Comparison of ENCODE assay signal across 13 cellular contexts in the genomic region with DNA sequence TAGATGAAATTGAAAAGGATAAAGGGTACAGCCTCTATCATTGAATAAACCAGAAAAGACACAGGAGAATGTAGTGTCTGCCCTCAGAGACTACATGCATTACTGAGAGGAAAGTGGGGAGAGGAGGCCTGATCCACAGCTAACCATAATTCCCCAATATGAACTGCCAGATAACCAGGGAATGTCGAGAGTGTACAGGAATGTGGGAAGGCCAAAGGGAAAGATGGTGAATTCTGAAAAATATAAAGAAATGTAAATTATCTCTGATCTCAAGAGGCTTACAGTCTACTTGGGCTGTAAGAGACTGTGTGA. TPM values are rescaled to one million over a fixed set of nuclear protein-coding genes. Genes with fewer than 3 reads are reported as not detected.
A peak's percentile ranks its signal among the peaks of the same experiment; 100 is the strongest.
DNase-seq lines count a peak whose midpoint lies in the region; ATAC-seq and TF ChIP-seq lines count a peak whose summit lies in the region.
"Had no signal": no experiment of that assay in that cellular context is flagged by ENCODE, and none has a peak within 500 bp of the region (broad histone marks: within the 10 kb centered on the region; RNA-seq: fewer than 3 reads in every experiment).

No MANE protein-coding gene starts in this region.

- H3K27me3 ChIP-seq in GM23248 (replicated peaks; ENCODE audit: insufficient read depth): no peaks in the 10 kb centered on the region

- DNase-seq in GM23248 (no peak), epithelial cell of prostate (ENCODE audit: low read depth, low spot score) (no peak), glutamatergic neuron (no peak), NCI-H2107 treated with DMSO at 0.1 percent for 48 hours (lab: John Stamatoyannopoulos, UW; ENCODE audit: unreplicated experiment) (no peak), hypothalamus (lab: John Stamatoyannopoulos, UW) (no peak)
- DNase-seq: activated T-cell treated with anti-CD3 and anti-CD28 coated beads for 4 hours; cerebellar nuclear complex; NCI-H1092 treated with DMSO at 0.1 percent for 48 hours; stimulated activated naive CD4-positive, alpha-beta T cell treated with Interleukin-2 at 50 U/mL for 16 hours had no signal

- H3K36me3 Mint-ChIP-seq in glutamatergic neuron (ENCODE audit: unreplicated experiment): no peaks in the 10 kb centered on the region

- H3K9me3 ChIP-seq in GM23248 (ENCODE audit: low read depth): no peaks in the 10 kb centered on the region

- ATAC-seq in SK-N-SH treated with all-trans-retinoic acid at 6 μM for 48 hours: peak; percentile 20; the same call in 2 of the 3 replicates
- ATAC-seq in HG03432 (IDR thresholded peaks at IDR 0.05; ENCODE audit: unreplicated experiment): no peak

- no peaks in the 10 kb centered on the region for H3K4me1 Mint-ChIP-seq in glutamatergic neuron (ENCODE audit: low read depth, unreplicated experiment)

- no peaks in the 10 kb centered on the region for H3K9me3 Mint-ChIP-seq in glutamatergic neuron (ENCODE audit: unreplicated experiment)

- 87 to 89% methylated on average over 1 of the region's 1 CpG for WGBS in GM23248 (ENCODE audit: low coverage in 1 of 2, low lambda C conversion rate in 2 of 2, missing lambda C conversion rate in 2 of 2), 2 experiments

- in situ Hi-C loops in GM23248 (cut with MboI): no loop called here

- H3K4me3 Mint-ChIP-seq in glutamatergic neuron (ENCODE audit: unreplicated experiment): no peak overlapping the region

- no peaks in the 10 kb centered on the region for H3K9me2 ChIP-seq in GM23248 (ENCODE audit: insufficient read depth)

- no peaks in the 10 kb centered on the region for H3K36me3 ChIP-seq in GM23248 (ENCODE audit: low read depth)

- peak overlapping the region; percentile 46; the same call in 1 of the 2 replicates for H3K9ac ChIP-seq in GM23248

- H3K27ac Mint-ChIP-seq in glutamatergic neuron (ENCODE audit: unreplicated experiment): no peak overlapping the region

- H3K79me2 ChIP-seq in GM23248 (ENCODE audit: insufficient read depth): peaks cover 96% of the 10 kb centered on the region

- H3K4me1 ChIP-seq in GM23248 (ENCODE audit: insufficient read depth): peaks cover 30% of the 10 kb centered on the region

- peak overlapping the region; percentile 89 for H3K27ac ChIP-seq in GM23248
- peak overlapping the region; percentile 98 for H3K27ac ChIP-seq in epithelial cell of prostate
- H3K27ac ChIP-seq in skin epidermis: peak overlapping the region in 17 of 21 experiments; percentile 20 to 79 (median 63)
- H3K27ac ChIP-seq: HL-60 had no signal

- peaks cover 37% of the 10 kb centered on the region for H3F3A ChIP-seq in GM23248 (ENCODE audit: insufficient read depth)

- H3K4me3 ChIP-seq in GM23248: peak overlapping the region; percentile 44
- no peak overlapping the region for H3K4me3 ChIP-seq in skin epidermis

- 0 out of 2 replicates have a peak, but pooled peaks cover 5% of the 10 kb centered on the region for H4K20me1 ChIP-seq in GM23248 (ENCODE audit: insufficient read depth)

- no peak for TF ChIP-seq CTCF in glutamatergic neuron (IDR thresholded peaks at IDR 0.05; ENCODE audit: partially characterized antibody, unreplicated experiment)

- H3K4me2 ChIP-seq in GM23248 (ENCODE audit: unreplicated experiment): peak overlapping the region; percentile 80

- H2AFZ ChIP-seq in GM23248: no peak overlapping the region

- H3K27me3 Mint-ChIP-seq in glutamatergic neuron (ENCODE audit: unreplicated experiment): no peaks in the 10 kb centered on the region

TF ChIP-seq in SK-N-SH treated with all-trans-retinoic acid at 6 μM for 48 hours, 23 proteins besides CTCF, POLR2A, EP300 and RAD21:
- TF ChIP-seq ZFP3 (CRISPR knock-in tag; IDR thresholded peaks at IDR 0.05) (0 out of 2 replicates have a peak, but pooled peaks have one; percentile 5), ZFP30 (CRISPR knock-in tag; IDR thresholded peaks at IDR 0.05) (no peak)

RNA-seq across cellular contexts. Expression of a gene that starts 22.3 kb away (rescaled TPM):
- 155 and 224 TPM in 2 replicates for total RNA-seq in GM23248 (2014; rRNA removed; shearing (Covaris generic))
- polyA plus RNA-seq in GM23248 (2016; fragmentation: Nextera tagmentation; extraction: Ambion mirVana): 190 and 201 TPM in 2 replicates
- 7.9 TPM for total RNA-seq in glutamatergic neuron (ENCODE audit: unreplicated experiment)

Comparison
In these comparisons a context has a peak if more than half of its experiments do, and no peak if none do; other contexts are left out.
1. RNA of a gene that starts 22.3 kb away (total RNA-seq): 155 to 224 TPM in GM23248; 7.9 TPM in glutamatergic neuron (single experiment); every median in the first group is over 10 times any median in the second.
2. Peak in every context shown above with its lines, with median percentiles within 50 percentile points of each other: H3K27ac ChIP-seq.